In the genomic region with DNA sequence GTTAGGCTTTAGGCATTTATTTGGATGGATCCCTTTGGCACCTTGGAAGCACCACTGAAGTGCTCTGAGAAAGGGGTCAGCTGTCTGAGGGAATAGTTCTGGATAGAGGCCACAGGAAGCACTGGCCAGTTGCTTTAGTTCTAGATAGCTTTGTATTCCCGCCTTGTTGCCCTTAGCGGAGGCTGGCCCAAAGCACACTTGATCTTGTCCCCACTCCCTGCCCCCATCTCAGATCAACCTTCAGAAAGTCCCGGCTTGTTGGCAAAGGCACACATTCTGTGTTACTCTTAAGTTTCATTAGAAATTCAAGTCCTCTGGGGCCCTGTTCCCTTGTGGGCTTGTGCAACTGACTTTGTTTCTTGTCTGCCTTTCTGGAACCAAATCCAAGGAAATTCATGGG, we compare ENCODE assay signal across 22 cellular contexts. TPM values are rescaled to one million over a fixed set of nuclear protein-coding genes. Genes with fewer than 3 reads are reported as not detected.
"Had no signal": no experiment of that assay in that cellular context is flagged by ENCODE, and none has a peak within 500 bp of the region (broad histone marks: within the 10 kb centered on the region; RNA-seq: fewer than 3 reads in every experiment).

No MANE protein-coding gene starts in this region.

- H3K27me3 Mint-ChIP-seq: activated CD4-positive, alpha-beta T cell treated with anti-CD3 and anti-CD28 coated beads, Interleukin-2, amount 10 ng/mL, durations not matched to agents 7 days and 5 days; naive thymus-derived CD8-positive, alpha-beta T cell had no signal

- H3K4me1 Mint-ChIP-seq: activated CD4-positive, alpha-beta T cell treated with anti-CD3 and anti-CD28 coated beads, Interleukin-2, amount 10 ng/mL, durations not matched to agents 7 days and 5 days had no signal

- ATAC-seq: activated T-cell treated with anti-CD3 and anti-CD28 coated beads, Interleukin-2, amount 50 U/mL, for 4 hours; esophagus mucosa; left lung; naive thymus-derived CD8-positive, alpha-beta T cell; pancreas; stimulated activated naive CD8-positive, alpha-beta T cell treated with anti-CD3 and anti-CD28 coated beads, Interleukin-15, Interleukin-2, amounts not matched to agents 100 U/mL and 50 U/mL, for 24 hours had no signal

- H3K9me3 Mint-ChIP-seq: activated CD4-positive, alpha-beta T cell treated with anti-CD3 and anti-CD28 coated beads, Interleukin-2, amount 10 ng/mL, durations not matched to agents 7 days and 5 days; activated T-cell treated with anti-CD3 and anti-CD28 coated beads, Interleukin-2, amount 50 U/mL, for 4 hours; naive thymus-derived CD8-positive, alpha-beta T cell had no signal

- H3K27me3 ChIP-seq: gastrocnemius medialis, heart right ventricle, left lung, pancreas, transverse colon had no signal

- H3K27ac ChIP-seq: gastrocnemius medialis, heart right ventricle, left lung, pancreas, transverse colon had no signal

- H3K4me3 ChIP-seq: gastrocnemius medialis, heart right ventricle, left lung, pancreas, transverse colon had no signal

- H3K9me3 ChIP-seq: gastrocnemius medialis, heart right ventricle, left lung, pancreas, transverse colon had no signal

- H3K4me3 Mint-ChIP-seq: activated CD4-positive, alpha-beta T cell treated with anti-CD3 and anti-CD28 coated beads, Interleukin-2, amount 10 ng/mL, durations not matched to agents 7 days and 5 days; activated T-cell treated with anti-CD3 and anti-CD28 coated beads, Interleukin-2, amount 50 U/mL, for 4 hours; naive thymus-derived CD8-positive, alpha-beta T cell had no signal

- DNase-seq: activated CD4-positive, alpha-beta T cell treated with anti-CD3 and anti-CD28 coated beads, Interleukin-2, amount 10 ng/mL, durations not matched to agents 7 days and 5 days; activated CD8-positive, alpha-beta memory T cell treated with anti-CD3 and anti-CD28 coated beads, Interleukin-2, amount 50 U/mL, for 4 hours; activated effector memory CD4-positive, alpha-beta T cell treated with Interleukin-2 at 50 U/mL for 16 hours; activated naive CD4-positive, alpha-beta T cell treated with anti-CD3 and anti-CD28 coated beads, Interleukin-2, amount 50 U/mL, for 16 hours; activated T-cell treated with anti-CD3 and anti-CD28 coated beads, Interleukin-2, amount 50 U/mL, for 4 hours; cerebellar nuclear complex; effector CD8-positive, alpha-beta T cell; gastrocnemius medialis; heart right ventricle; left lung; mesenchymal stem cell; naive thymus-derived CD8-positive, alpha-beta T cell; pancreas; stimulated activated naive CD8-positive, alpha-beta T cell treated with anti-CD3 and anti-CD28 coated beads, Interleukin-15, Interleukin-2, amounts not matched to agents 100 U/mL and 50 U/mL, for 24 hours; T-helper 9 cell; transverse colon had no signal

- H3K4me1 ChIP-seq: left lung, pancreas, transverse colon had no signal

- H3K27ac Mint-ChIP-seq: activated CD4-positive, alpha-beta T cell treated with anti-CD3 and anti-CD28 coated beads, Interleukin-2, amount 10 ng/mL, durations not matched to agents 7 days and 5 days had no signal

RNA-seq across cellular contexts. Expression of a gene that starts 35.8 kb away (rescaled TPM):
- total RNA-seq: bronchial epithelial cell; esophagus mucosa; gastrocnemius medialis; heart right ventricle; kidney epithelial cell; left lung; naive thymus-derived CD8-positive, alpha-beta T cell; pancreas; renal cortical epithelial cell; skeletal muscle tissue; transverse colon had no signal
- polyA plus RNA-seq: adipose tissue, heart right ventricle, pancreas had no signal
